Comparison of ENCODE assay signal across 11 cellular contexts in genomic region chr18:24446953-24447537, GRCh38. TPM values are rescaled to one million over a fixed set of nuclear protein-coding genes. Genes with fewer than 3 reads are reported as not detected.
DNase-seq lines count a peak whose midpoint lies in the region; ATAC-seq and TF ChIP-seq lines count a peak whose summit lies in the region.
"Had no signal": no experiment of that assay in that cellular context is flagged by ENCODE, and none has a peak within 500 bp of the region (broad histone marks: within the 10 kb centered on the region; RNA-seq: fewer than 3 reads in every experiment).

No MANE protein-coding gene starts in this region.

- intact Hi-C loops in activated CD4-positive, alpha-beta T cell treated with anti-CD3 and anti-CD28 coated beads for 36 hours (cut with DNase I, micrococcal nuclease), result loop anchor here in 1 of 2 experiments (2.0 kb wide), 1 partner anchor 42 kb away; no protein-coding TSS in a partner anchor

- H3K9me3 Mint-ChIP-seq in activated CD4-positive, alpha-beta T cell treated with anti-CD3 and anti-CD28 coated beads for 36 hours (ENCODE audit: low read depth), result no peaks in the 10 kb centered on the region
- H3K9me3 Mint-ChIP-seq: stimulated activated naive CD8-positive, alpha-beta T cell treated with anti-CD3 and anti-CD28 coated beads, Interleukin-15, Interleukin-2, amounts not matched to agents 100 ng/mL and 50 ng/mL, for 24 hours had no signal

- H3K4me3 Mint-ChIP-seq in activated CD4-positive, alpha-beta T cell treated with anti-CD3 and anti-CD28 coated beads for 36 hours, result no peak overlapping the region
- H3K4me3 Mint-ChIP-seq: stimulated activated naive CD8-positive, alpha-beta T cell treated with anti-CD3 and anti-CD28 coated beads, Interleukin-15, Interleukin-2, amounts not matched to agents 100 ng/mL and 50 ng/mL, for 24 hours had no signal

- DNase-seq in NCI-H69 (lab: John Stamatoyannopoulos, UW), result peak; percentile 30
- DNase-seq in epithelial cell of esophagus (ENCODE audit: low read depth), result no peak
- no peak for DNase-seq in activated CD4-positive, alpha-beta T cell treated with anti-CD3 and anti-CD28 coated beads for 36 hours
- no peak for DNase-seq in stimulated activated naive CD8-positive, alpha-beta T cell treated with anti-CD3 and anti-CD28 coated beads, Interleukin-15, Interleukin-2, amounts not matched to agents 100 U/mL and 50 U/mL, for 24 hours
- DNase-seq: MG63 had no signal

- CTCF ChIA-PET in activated CD4-positive, alpha-beta T cell treated with anti-CD3 and anti-CD28 coated beads for 36 hours (lab: Charles Lee), result interaction anchor here (1.0 to 2.0 kb wide), 6 partner anchors 16 to 727 kb away, joined by 3 to 9 read pairs (median 5); no protein-coding TSS in a partner anchor

- ATAC-seq in GM21423 (IDR thresholded peaks at IDR 0.05; ENCODE audit: unreplicated experiment) (peak; percentile 4), GM21381 (IDR thresholded peaks at IDR 0.05; ENCODE audit: unreplicated experiment) (no peak), HG03354 (IDR thresholded peaks at IDR 0.05; ENCODE audit: poor library complexity, severe bottlenecking, unreplicated experiment) (no peak)
- no peak for ATAC-seq in activated CD4-positive, alpha-beta T cell treated with anti-CD3 and anti-CD28 coated beads for 36 hours
- no peak for ATAC-seq in stimulated activated naive CD8-positive, alpha-beta T cell treated with anti-CD3 and anti-CD28 coated beads, Interleukin-15, Interleukin-2, amounts not matched to agents 100 U/mL and 50 U/mL, for 24 hours

- H3K36me3 Mint-ChIP-seq in activated CD4-positive, alpha-beta T cell treated with anti-CD3 and anti-CD28 coated beads for 36 hours (ENCODE audit: low read depth), result peaks cover 33% of the 10 kb centered on the region

- TF ChIP-seq CTCF in 22Rv1 (IDR thresholded peaks at IDR 0.05), result peak; percentile 52
- peak; percentile 28 for TF ChIP-seq CTCF in epithelial cell of esophagus (IDR thresholded peaks at IDR 0.05; ENCODE audit: insufficient read depth, low read depth, low read length, missing control alignments)

- no peak overlapping the region for H3K27ac ChIP-seq in 22Rv1
- H3K27ac ChIP-seq: BLaER1 treated with 17β-estradiol and CSF1 and Interleukin-3, amounts not matched to agents 10 nM and 100 nM had no signal

- H3K27ac Mint-ChIP-seq in activated CD4-positive, alpha-beta T cell treated with anti-CD3 and anti-CD28 coated beads for 36 hours, result no peak overlapping the region
- H3K27ac Mint-ChIP-seq: stimulated activated naive CD8-positive, alpha-beta T cell treated with anti-CD3 and anti-CD28 coated beads, Interleukin-15, Interleukin-2, amounts not matched to agents 100 ng/mL and 50 ng/mL, for 24 hours had no signal

- H3K4me3 ChIP-seq in epithelial cell of esophagus (ENCODE audit: low read length), result no peak overlapping the region
- H3K4me3 ChIP-seq: BLaER1 treated with 17β-estradiol and CSF1 and Interleukin-3, amounts not matched to agents 10 nM and 100 nM; MG63 had no signal

- POLR2A ChIA-PET in activated CD4-positive, alpha-beta T cell treated with anti-CD3 and anti-CD28 coated beads for 36 hours (lab: Charles Lee), result interaction anchor here (0.6 kb wide), 2 partner anchors 34 to 36 kb away, joined by 3 to 7 read pairs; no protein-coding TSS in a partner anchor

- H3K4me1 Mint-ChIP-seq in activated CD4-positive, alpha-beta T cell treated with anti-CD3 and anti-CD28 coated beads for 36 hours, result peaks cover 8% of the 10 kb centered on the region

- H3K27me3 Mint-ChIP-seq in activated CD4-positive, alpha-beta T cell treated with anti-CD3 and anti-CD28 coated beads for 36 hours, result no peaks in the 10 kb centered on the region
- H3K27me3 Mint-ChIP-seq: stimulated activated naive CD8-positive, alpha-beta T cell treated with anti-CD3 and anti-CD28 coated beads, Interleukin-15, Interleukin-2, amounts not matched to agents 100 ng/mL and 50 ng/mL, for 24 hours had no signal

RNA-seq across cellular contexts. Expression of gene HRH4, which starts 13.4 kb away (rescaled TPM):
- total RNA-seq in activated CD4-positive, alpha-beta T cell treated with anti-CD3 and anti-CD28 coated beads for 36 hours, result under 1 TPM; 0.16 to 0.26 TPM

RNA-seq across cellular contexts. Expression of gene IMPACT, which starts 20.6 kb away (rescaled TPM):
- total RNA-seq in activated CD4-positive, alpha-beta T cell treated with anti-CD3 and anti-CD28 coated beads for 36 hours, result 10 to 100 TPM; 15.4 to 18.3 TPM

RNA-seq across cellular contexts. Expression of gene OSBPL1A, which starts 49.4 kb away (rescaled TPM):
- total RNA-seq in activated CD4-positive, alpha-beta T cell treated with anti-CD3 and anti-CD28 coated beads for 36 hours, result 1 to 10 TPM; 2.9 to 3.4 TPM
